8 cellular contexts compared by ENCODE assay signal in genomic region chr9:75051285-75051684, GRCh38.
"Had no signal": no experiment of that assay in that cellular context is flagged by ENCODE, and none has a peak within 500 bp of the region (broad histone marks: within the 10 kb centered on the region; RNA-seq: fewer than 3 reads in every experiment).

No MANE protein-coding gene starts in this region.

- H3K4me3 ChIP-seq: GM23338 had no signal

- H2AFZ ChIP-seq: GM23338 had no signal

- ATAC-seq: GM23338 had no signal

- DNase-seq: H9, HCEC 1CT, IMR-90, KBM-7 had no signal

- FAIRE-seq: H1, H54, HTR-8/SVneo had no signal

- H3K4me2 ChIP-seq: GM23338 had no signal
